ENCODE assay signal across 22 cellular contexts in genomic region chr9:27005491-27005890, GRCh38. TPM values are rescaled to one million over a fixed set of nuclear protein-coding genes. Genes with fewer than 3 reads are reported as not detected.
A peak's percentile ranks its signal among the peaks of the same experiment; 100 is the strongest.
DNase-seq lines count a peak whose midpoint lies in the region; ATAC-seq, FAIRE-seq and TF ChIP-seq lines count a peak whose summit lies in the region.
"Had no signal": no experiment of that assay in that cellular context is flagged by ENCODE, and none has a peak within 500 bp of the region (broad histone marks: within the 10 kb centered on the region; RNA-seq: fewer than 3 reads in every experiment).

A gene with protein sequence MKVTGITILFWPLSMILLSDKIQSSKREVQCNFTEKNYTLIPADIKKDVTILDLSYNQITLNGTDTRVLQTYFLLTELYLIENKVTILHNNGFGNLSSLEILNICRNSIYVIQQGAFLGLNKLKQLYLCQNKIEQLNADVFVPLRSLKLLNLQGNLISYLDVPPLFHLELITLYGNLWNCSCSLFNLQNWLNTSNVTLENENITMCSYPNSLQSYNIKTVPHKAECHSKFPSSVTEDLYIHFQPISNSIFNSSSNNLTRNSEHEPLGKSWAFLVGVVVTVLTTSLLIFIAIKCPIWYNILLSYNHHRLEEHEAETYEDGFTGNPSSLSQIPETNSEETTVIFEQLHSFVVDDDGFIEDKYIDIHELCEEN (minus strand): TSS chr9:27005672. CDS start chr9:26999694, 5,978 bp downstream.

- no peak within 1 kb of the TSS for H3K4me3 ChIP-seq in A549
- H3K4me3 ChIP-seq: K562 had no signal

- TF ChIP-seq RAD21 in A549 (conservative IDR thresholded peaks at IDR 0.05 in 1 of 2, IDR thresholded peaks at IDR 0.05 in 1 of 2): no peak

- no peak for TF ChIP-seq EP300 in A549 (IDR thresholded peaks at IDR 0.05)

- peaks cover 3% of the 10 kb centered on the region for H3K36me3 Mint-ChIP-seq in T-helper 17 cell (ENCODE audit: low read depth)

- H3K4me1 Mint-ChIP-seq in T-helper 17 cell: no peaks in the 10 kb centered on the region

- no peak for ATAC-seq in A549
- ATAC-seq in left colon: peak; percentile 48
- ATAC-seq in T-helper 17 cell: no peak
- no peak for ATAC-seq in GM21529 (IDR thresholded peaks at IDR 0.05; ENCODE audit: unreplicated experiment)
- ATAC-seq: K562, Panc1 had no signal

- POLR2A ChIA-PET in A549 (lab: Yijun Ruan, JAX): no interaction called here

- intact Hi-C loops in left colon (cut with DNase I, micrococcal nuclease): no loop called here

- no peak within 1 kb of the TSS for H3K4me2 ChIP-seq in A549

- no peak within 1 kb of the TSS for H3K27ac ChIP-seq in A549

- H3K27ac Mint-ChIP-seq in T-helper 17 cell: no peak within 1 kb of the TSS
- H3K27ac Mint-ChIP-seq: CD4-positive, CD25-positive, alpha-beta regulatory T cell; HFFc6 had no signal

- no peak for TF ChIP-seq CTCF in A549 (IDR thresholded peaks at IDR 0.05)

- CTCF ChIA-PET in A549 (lab: Yijun Ruan, JAX): no interaction called here

- WGBS in A549 (ENCODE audit: missing lambda C conversion rate): 67% methylated on average over 3 of the region's 3 CpGs

- TF ChIP-seq POLR2A in A549 (IDR thresholded peaks at IDR 0.05; ENCODE audit: low read length): no peak

- H3K4me3 Mint-ChIP-seq in T-helper 17 cell: no peak within 1 kb of the TSS
- H3K4me3 Mint-ChIP-seq: CD4-positive, CD25-positive, alpha-beta regulatory T cell; H9; HFFc6 had no signal

- no peaks in the 10 kb centered on the region for H3K27me3 Mint-ChIP-seq in T-helper 17 cell
- H3K27me3 Mint-ChIP-seq: CD4-positive, CD25-positive, alpha-beta regulatory T cell had no signal

- H3K9me3 ChIP-seq in A549 (no peaks in the 10 kb centered on the region), T-helper 17 cell (ENCODE audit: control insufficient read depth, low read length, poor library complexity, severe bottlenecking) (no peaks in the 10 kb centered on the region)

- FAIRE-seq in A549 (lab: Jason Lieb, UNC) (peak; percentile 36), colon (lab: Jason Lieb, UNC) (peak; percentile 95)
- FAIRE-seq: GM12891, K562 had no signal

- H3K4me1 ChIP-seq in A549: no peaks in the 10 kb centered on the region

- DNase-seq in A549 (ENCODE audit: low read depth in 1 of 2, low spot score in 1 of 2): no peak
- DNase-seq in left colon: no peak
- DNase-seq in renal cortical epithelial cell (ENCODE audit: low read depth): peak; percentile 9
- no peak for DNase-seq in T-helper 17 cell
- DNase-seq in islet precursor cell: no peak
- DNase-seq: CD4-positive, CD25-positive, alpha-beta regulatory T cell; DMS79; H9; HFFc6; NCI-H1105; NCI-H146; NCI-H2029; NCI-H226; NCI-H524; NCI-H82 had no signal

TF ChIP-seq in A549, 52 proteins besides CTCF, POLR2A, EP300 and RAD21:
- TF ChIP-seq, protein P1, sequence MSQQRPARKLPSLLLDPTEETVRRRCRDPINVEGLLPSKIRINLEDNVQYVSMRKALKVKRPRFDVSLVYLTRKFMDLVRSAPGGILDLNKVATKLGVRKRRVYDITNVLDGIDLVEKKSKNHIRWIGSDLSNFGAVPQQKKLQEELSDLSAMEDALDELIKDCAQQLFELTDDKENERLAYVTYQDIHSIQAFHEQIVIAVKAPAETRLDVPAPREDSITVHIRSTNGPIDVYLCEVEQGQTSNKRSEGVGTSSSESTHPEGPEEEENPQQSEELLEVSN (IDR thresholded peaks at IDR 0.05; ENCODE audit: borderline replicate concordance, low read depth): no peak
- TF ChIP-seq RFX5 (IDR thresholded peaks at IDR 0.05): no peak
- no peak for TF ChIP-seq RNF2 (IDR thresholded peaks at IDR 0.05; ENCODE audit: borderline replicate concordance, low read depth)
- no peak for TF ChIP-seq MAZ (IDR thresholded peaks at IDR 0.05; ENCODE audit: borderline replicate concordance, low read depth, low read length)
- TF ChIP-seq, protein P2, sequence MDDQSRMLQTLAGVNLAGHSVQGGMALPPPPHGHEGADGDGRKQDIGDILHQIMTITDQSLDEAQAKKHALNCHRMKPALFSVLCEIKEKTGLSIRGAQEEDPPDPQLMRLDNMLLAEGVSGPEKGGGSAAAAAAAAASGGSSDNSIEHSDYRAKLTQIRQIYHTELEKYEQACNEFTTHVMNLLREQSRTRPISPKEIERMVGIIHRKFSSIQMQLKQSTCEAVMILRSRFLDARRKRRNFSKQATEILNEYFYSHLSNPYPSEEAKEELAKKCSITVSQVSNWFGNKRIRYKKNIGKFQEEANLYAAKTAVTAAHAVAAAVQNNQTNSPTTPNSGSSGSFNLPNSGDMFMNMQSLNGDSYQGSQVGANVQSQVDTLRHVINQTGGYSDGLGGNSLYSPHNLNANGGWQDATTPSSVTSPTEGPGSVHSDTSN (IDR thresholded peaks at IDR 0.05): no peak
- TF ChIP-seq SMC3 (IDR thresholded peaks at IDR 0.05): no peak
- no peak for TF ChIP-seq HEYL (CRISPR knock-in tag; IDR thresholded peaks at IDR 0.05)
- TF ChIP-seq ZSCAN20 (CRISPR knock-in tag; IDR thresholded peaks at IDR 0.05): no peak

RNA-seq across cellular contexts. Expression of the gene that starts here (rescaled TPM):
- 0.09 TPM in 1 of 2 replicates, not detected in the other for polyA plus RNA-seq in A549 (2011; rRNA removed)
- polyA plus RNA-seq in A549 (2012; cell fraction: cytosol; rRNA removed): not detected in 2 replicates
- polyA plus RNA-seq in A549 (2012; cell fraction: nucleus; rRNA removed): not detected in 2 replicates
- polyA plus RNA-seq in A549 (2017; fragmentation: RNase III; extraction: RNeasy Plus Mini Kit Qiagen cat#74134 plus additional on column Dnase treatment): 0.11 TPM in 1 of 3 replicates, not detected in the others
- polyA minus RNA-seq in A549 (2011; rRNA and poly(A)+ RNA removed): not detected in 2 replicates
- total RNA-seq in left colon: 100 to 1,000 TPM in 1 of 2 donors, 10 to 100 TPM in 1; 98.5 to 116 TPM
- 0.20 TPM in 1 of 2 replicates, not detected in the other for total RNA-seq in renal cortical epithelial cell
- not detected for total RNA-seq in T-helper 17 cell
- total RNA-seq: CD4-positive, CD25-positive, alpha-beta regulatory T cell; H9; HFFc6; K562; LHCN-M2 had no signal
- polyA plus RNA-seq: BJ, K562 had no signal

Comparison
In these comparisons a context has a peak if more than half of its experiments do, and no peak if none do; other contexts are left out.
1. RNA of the gene that starts here (total RNA-seq): 98.5 to 116 TPM in left colon; 0.20 TPM in renal cortical epithelial cell and not detected in T-helper 17 cell; every median in the first group is over 10 times any median in the second.
2. Peak in DNase-seq in renal cortical epithelial cell; RNA of the gene not detected or under 1 TPM.